Comparison of ENCODE assay signal across 8 cellular contexts in the genomic region with DNA sequence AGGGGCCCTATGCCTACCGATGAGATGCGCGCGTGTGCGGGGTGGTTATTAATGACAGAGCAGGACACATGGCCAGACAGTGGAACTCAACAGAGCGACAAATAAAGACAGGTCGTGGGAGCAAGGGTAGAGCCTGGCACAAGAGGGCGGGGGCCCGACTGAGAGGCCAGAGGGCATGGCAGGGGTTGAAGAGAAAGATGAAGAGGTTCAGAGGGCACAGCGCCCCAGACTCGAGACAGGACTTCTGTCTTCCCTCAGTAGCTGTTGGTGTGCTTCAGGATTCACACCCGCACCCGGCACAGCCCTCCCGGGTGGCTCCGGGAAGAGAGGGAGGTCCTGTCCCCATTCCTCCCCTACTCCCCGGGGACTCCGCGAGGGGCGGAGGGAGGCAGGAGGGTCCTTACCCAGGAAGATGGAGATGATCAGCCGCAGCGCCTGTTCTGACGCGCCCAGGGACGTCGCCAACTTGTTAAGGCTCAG. TPM values are rescaled to one million over a fixed set of nuclear protein-coding genes. Genes with fewer than 3 reads are reported as not detected.
DNase-seq lines count a peak whose midpoint lies in the region; ATAC-seq and TF ChIP-seq lines count a peak whose summit lies in the region.

No MANE protein-coding gene starts in this region.

- TF ChIP-seq CTCF in BJ (IDR thresholded peaks at IDR 0.05; ENCODE audit: insufficient read depth, low read depth, low read length): no peak
- no peak for TF ChIP-seq CTCF in fibroblast of villous mesenchyme (IDR thresholded peaks at IDR 0.05; ENCODE audit: insufficient read depth, low read depth, low read length)
- TF ChIP-seq CTCF in progenitor cell of endocrine pancreas (IDR thresholded peaks at IDR 0.05; ENCODE audit: unreplicated experiment): no peak

- H3K4me1 Mint-ChIP-seq in T-helper 2 cell treated with Interferon-gamma antibody and Interleukin-4, amounts not matched to agents 5 μg/mL and 100 μg/mL, for 36 hours (ENCODE audit: low read depth): peaks cover 22% of the 10 kb centered on the region
- peaks cover 23% of the 10 kb centered on the region for H3K4me1 Mint-ChIP-seq in progenitor cell of endocrine pancreas (ENCODE audit: low read depth)

- ATAC-seq in GM18870 (IDR thresholded peaks at IDR 0.05; ENCODE audit: unreplicated experiment) (peak; percentile 11), HG03521 (IDR thresholded peaks at IDR 0.05; ENCODE audit: unreplicated experiment) (peak; percentile 1)

- H3K4me3 ChIP-seq in BJ (ENCODE audit: low read depth, low read length) (peak overlapping the region; percentile 76), fibroblast of villous mesenchyme (ENCODE audit: low read depth, low read length) (peak overlapping the region; percentile 94)

- peaks cover 3% of the 10 kb centered on the region for H3K36me3 Mint-ChIP-seq in T-helper 2 cell treated with Interferon-gamma antibody and Interleukin-4, amounts not matched to agents 5 μg/mL and 100 μg/mL, for 36 hours (ENCODE audit: low read depth)
- no peaks in the 10 kb centered on the region for H3K36me3 Mint-ChIP-seq in progenitor cell of endocrine pancreas (ENCODE audit: insufficient read depth)

- DNase-seq in BJ (ENCODE audit: low read depth) (no peak), fibroblast of villous mesenchyme (ENCODE audit: low read depth) (no peak), progenitor cell of endocrine pancreas (ENCODE audit: low spot score, unreplicated experiment) (no peak), COLO829 (ENCODE audit: low spot score) (no peak), NCI-H2081 treated with DMSO at 0.1 percent for 48 hours (lab: John Stamatoyannopoulos, UW) (no peak)
- DNase-seq in T-helper 2 cell treated with Interferon-gamma antibody and Interleukin-4, amounts not matched to agents 5 μg/mL and 100 μg/mL, for 36 hours (ENCODE audit: low spot score): peak; percentile 37

- CTCF ChIA-PET in BJ (lab: Yijun Ruan, JAX): interaction anchor here (0.6 to 2.9 kb wide), 14 partner anchors 8 to 166 kb away, joined by 3 to 10 read pairs (median 5); a partner anchor contains a TSS

- peak overlapping the region; percentile 99 for H3K4me3 Mint-ChIP-seq in T-helper 2 cell treated with Interferon-gamma antibody and Interleukin-4, amounts not matched to agents 5 μg/mL and 100 μg/mL, for 36 hours
- peak overlapping the region; percentile 78 for H3K4me3 Mint-ChIP-seq in progenitor cell of endocrine pancreas (ENCODE audit: low read depth)

- POLR2A ChIA-PET in BJ (lab: Charles Lee): interaction anchor here (0.8 kb wide), 1 partner anchor 89 kb away, joined by 3 read pairs; no protein-coding TSS in a partner anchor

- no peaks in the 10 kb centered on the region for H3K36me3 ChIP-seq in BJ (ENCODE audit: control insufficient read depth, insufficient read depth, low read length)

- H3K27me3 ChIP-seq in BJ (ENCODE audit: control insufficient read depth, insufficient read depth, low read length): no peaks in the 10 kb centered on the region

- no peaks in the 10 kb centered on the region for H3K9me3 Mint-ChIP-seq in T-helper 2 cell treated with Interferon-gamma antibody and Interleukin-4, amounts not matched to agents 5 μg/mL and 100 μg/mL, for 36 hours
- no peaks in the 10 kb centered on the region for H3K9me3 Mint-ChIP-seq in progenitor cell of endocrine pancreas (ENCODE audit: low read depth)

- peak overlapping the region; percentile 96 for H3K27ac Mint-ChIP-seq in T-helper 2 cell treated with Interferon-gamma antibody and Interleukin-4, amounts not matched to agents 5 μg/mL and 100 μg/mL, for 36 hours
- H3K27ac Mint-ChIP-seq in progenitor cell of endocrine pancreas: peak overlapping the region; percentile 97

- H3K27me3 Mint-ChIP-seq in T-helper 2 cell treated with Interferon-gamma antibody and Interleukin-4, amounts not matched to agents 5 μg/mL and 100 μg/mL, for 36 hours (ENCODE audit: low read depth): no peaks in the 10 kb centered on the region
- no peaks in the 10 kb centered on the region for H3K27me3 Mint-ChIP-seq in progenitor cell of endocrine pancreas

RNA-seq across cellular contexts. Expression of a gene that starts 0.4 kb away (rescaled TPM):
- 26.3 and 31.2 TPM in 2 replicates for polyA plus RNA-seq in BJ (2011; rRNA removed)
- polyA minus RNA-seq in BJ (2011; rRNA and poly(A)+ RNA removed): 11.9 and 14.3 TPM in 2 replicates
- total RNA-seq in fibroblast of villous mesenchyme: 20.6 and 26.3 TPM in 2 replicates
- total RNA-seq in progenitor cell of endocrine pancreas: 77.9 and 81.8 TPM in 2 replicates

RNA-seq across cellular contexts. Expression of a gene that starts 42.6 kb away (rescaled TPM):
- 329 and 341 TPM in 2 replicates for polyA plus RNA-seq in BJ (2011; rRNA removed)
- 73.3 and 114 TPM in 2 replicates for polyA minus RNA-seq in BJ (2011; rRNA and poly(A)+ RNA removed)
- total RNA-seq in fibroblast of villous mesenchyme (127 and 146 TPM in 2 replicates), progenitor cell of endocrine pancreas (4.1 and 4.8 TPM in 2 replicates)

RNA-seq across cellular contexts. Expression of a gene that starts 47.2 kb away (rescaled TPM):
- 37.5 and 53.9 TPM in 2 replicates for polyA plus RNA-seq in BJ (2011; rRNA removed)
- polyA minus RNA-seq in BJ (2011; rRNA and poly(A)+ RNA removed): 16.3 and 18.2 TPM in 2 replicates
- total RNA-seq in fibroblast of villous mesenchyme: 32.9 and 44.9 TPM in 2 replicates
- total RNA-seq in progenitor cell of endocrine pancreas: 67.9 and 73.1 TPM in 2 replicates

RNA-seq across cellular contexts. Expression of a gene that starts 47.4 kb away (rescaled TPM):
- 283 and 369 TPM in 2 replicates for polyA plus RNA-seq in BJ (2011; rRNA removed)
- 90.5 and 152 TPM in 2 replicates for polyA minus RNA-seq in BJ (2011; rRNA and poly(A)+ RNA removed)
- total RNA-seq in fibroblast of villous mesenchyme (143 and 155 TPM in 2 replicates), progenitor cell of endocrine pancreas (339 and 353 TPM in 2 replicates)

Comparison
In these comparisons a context has a peak if more than half of its experiments do, and no peak if none do; other contexts are left out.
1. RNA of a gene that starts 42.6 kb away (total RNA-seq): 127 to 146 TPM in fibroblast of villous mesenchyme; 4.1 to 4.8 TPM in progenitor cell of endocrine pancreas; every median in the first group is over 10 times any median in the second.